ENCODE assay signal across 20 cellular contexts in the genomic region with DNA sequence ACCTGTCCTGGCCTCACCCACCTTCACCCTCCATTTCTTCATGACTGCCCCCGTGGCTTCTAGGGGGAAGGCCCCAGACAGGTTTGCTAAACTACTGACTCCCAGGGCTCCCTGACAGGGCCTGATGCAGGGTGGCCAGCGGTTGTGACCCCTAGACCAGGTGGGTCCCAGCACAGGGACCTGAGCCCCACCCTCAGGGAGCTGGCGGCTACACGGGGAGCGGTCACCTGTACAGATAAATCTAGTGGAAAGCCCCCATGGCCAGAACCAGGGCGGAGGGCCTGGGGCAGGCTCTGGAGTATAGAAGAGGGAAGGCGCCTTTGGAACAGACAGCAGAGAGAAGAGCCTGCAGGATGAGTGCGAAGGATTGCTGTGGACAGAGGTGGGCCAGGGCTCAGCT.
"Had no signal": no experiment of that assay in that cellular context is flagged by ENCODE, and none has a peak within 500 bp of the region (broad histone marks: within the 10 kb centered on the region; RNA-seq: fewer than 3 reads in every experiment).

No MANE protein-coding gene starts in this region.

- H3K27ac ChIP-seq: thoracic aorta had no signal

- H3K4me1 Mint-ChIP-seq: brain, memory B cell, nephron had no signal

- H3K4me3 ChIP-seq: hepatocyte, thoracic aorta had no signal

- H3K9me3 Mint-ChIP-seq: memory B cell; nephron; T-helper 1 cell treated with Interleukin-12 subunit alpha and Interleukin-12 subunit beta and Interleukin-4 antibody, amounts not matched to agents 30 μg/mL and 1 μg/mL, for 36 hours; type B pancreatic cell; WTC11 had no signal

- H3K4me3 Mint-ChIP-seq: brain; memory B cell; nephron; T-helper 1 cell treated with Interleukin-12 subunit alpha and Interleukin-12 subunit beta and Interleukin-4 antibody, amounts not matched to agents 30 μg/mL and 1 μg/mL, for 36 hours; type B pancreatic cell; WTC11 had no signal

- H3K27ac Mint-ChIP-seq: memory B cell; nephron; T-helper 1 cell treated with Interleukin-12 subunit alpha and Interleukin-12 subunit beta and Interleukin-4 antibody, amounts not matched to agents 30 μg/mL and 1 μg/mL, for 36 hours; type B pancreatic cell; WTC11 had no signal

- H3K27me3 Mint-ChIP-seq: type B pancreatic cell had no signal

- H3K36me3 Mint-ChIP-seq: brain, memory B cell, type B pancreatic cell, WTC11 had no signal

- H3K27me3 ChIP-seq: hepatocyte had no signal

- DNase-seq: activated CD4-positive, alpha-beta T cell treated with anti-CD3 and anti-CD28 coated beads, Interleukin-2, amount 50 U/mL, for 48 hours; activated effector memory CD4-positive, alpha-beta T cell treated with anti-CD3 and anti-CD28 coated beads, Interleukin-2, amount 50 U/mL, for 16 hours; activated naive CD4-positive, alpha-beta T cell treated with anti-CD3 and anti-CD28 coated beads, Interleukin-2, amount 50 U/mL, for 16 hours; caudate nucleus; foreskin melanocyte; glutamatergic neuron; left ventricle myocardium superior; occipital lobe; posterior cingulate gyrus; stimulated activated CD4-positive, alpha-beta T cell treated with anti-CD3 and anti-CD28 coated beads, Interleukin-4, amount 100 ng/mL, for 1 hour; stimulated activated naive CD4-positive, alpha-beta T cell; T1000 had no signal
